Comparison of ENCODE assay signal across 11 cellular contexts in the genomic region with DNA sequence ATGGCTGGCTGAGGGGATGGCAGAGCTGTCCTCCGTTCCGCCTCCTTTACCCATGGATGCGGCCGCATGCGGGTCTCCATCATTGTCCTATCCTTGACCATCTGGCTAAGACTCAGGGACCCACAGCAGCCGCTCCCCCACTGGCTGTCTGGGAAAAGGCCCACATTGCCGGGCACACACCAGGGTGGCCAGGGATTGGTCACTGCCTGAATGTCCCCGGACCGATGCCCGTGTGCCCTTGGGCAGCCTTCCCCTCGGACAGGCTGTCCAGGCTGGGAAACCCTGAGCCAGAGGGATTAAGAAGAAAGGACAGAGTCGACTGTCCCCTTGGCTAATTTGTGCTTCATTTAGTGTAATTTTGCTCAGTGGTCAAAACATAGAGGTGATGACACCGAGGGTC. TPM values are rescaled to one million over a fixed set of nuclear protein-coding genes. Genes with fewer than 3 reads are reported as not detected.
"Had no signal": no experiment of that assay in that cellular context is flagged by ENCODE, and none has a peak within 500 bp of the region (broad histone marks: within the 10 kb centered on the region; RNA-seq: fewer than 3 reads in every experiment).

No MANE protein-coding gene starts in this region.

- DNase-seq: GM23248, GOT3, H7, H9, HCEC 1CT, HFFc6 had no signal

- H2AFZ ChIP-seq: GM23248, GM23338 had no signal

- H3K4me1 ChIP-seq: HAP-1 had no signal

- ATAC-seq: GM23338, HCT116 had no signal

- H3K27ac ChIP-seq: GM23248 had no signal

- H3K36me3 ChIP-seq: HAP-1 had no signal

- H3K4me2 ChIP-seq: GM23338 had no signal

- H3K9ac ChIP-seq: GM23248 had no signal

- H3K4me3 ChIP-seq: GM23248, GM23338, HAP-1 had no signal

- H3K9me3 ChIP-seq: HAP-1 had no signal

RNA-seq across cellular contexts. Expression of a gene that starts 22.5 kb away (rescaled TPM):
- polyA plus RNA-seq: GM23248 had no signal

RNA-seq across cellular contexts. Expression of a gene that starts 55.7 kb away (rescaled TPM):
- total RNA-seq: GM23248, GM23338, H1, H4, H7, H9, HFFc6 had no signal
- polyA plus RNA-seq: GM23248, GM23338, H1 had no signal
